8 cellular contexts compared by ENCODE assay signal in the genomic region with DNA sequence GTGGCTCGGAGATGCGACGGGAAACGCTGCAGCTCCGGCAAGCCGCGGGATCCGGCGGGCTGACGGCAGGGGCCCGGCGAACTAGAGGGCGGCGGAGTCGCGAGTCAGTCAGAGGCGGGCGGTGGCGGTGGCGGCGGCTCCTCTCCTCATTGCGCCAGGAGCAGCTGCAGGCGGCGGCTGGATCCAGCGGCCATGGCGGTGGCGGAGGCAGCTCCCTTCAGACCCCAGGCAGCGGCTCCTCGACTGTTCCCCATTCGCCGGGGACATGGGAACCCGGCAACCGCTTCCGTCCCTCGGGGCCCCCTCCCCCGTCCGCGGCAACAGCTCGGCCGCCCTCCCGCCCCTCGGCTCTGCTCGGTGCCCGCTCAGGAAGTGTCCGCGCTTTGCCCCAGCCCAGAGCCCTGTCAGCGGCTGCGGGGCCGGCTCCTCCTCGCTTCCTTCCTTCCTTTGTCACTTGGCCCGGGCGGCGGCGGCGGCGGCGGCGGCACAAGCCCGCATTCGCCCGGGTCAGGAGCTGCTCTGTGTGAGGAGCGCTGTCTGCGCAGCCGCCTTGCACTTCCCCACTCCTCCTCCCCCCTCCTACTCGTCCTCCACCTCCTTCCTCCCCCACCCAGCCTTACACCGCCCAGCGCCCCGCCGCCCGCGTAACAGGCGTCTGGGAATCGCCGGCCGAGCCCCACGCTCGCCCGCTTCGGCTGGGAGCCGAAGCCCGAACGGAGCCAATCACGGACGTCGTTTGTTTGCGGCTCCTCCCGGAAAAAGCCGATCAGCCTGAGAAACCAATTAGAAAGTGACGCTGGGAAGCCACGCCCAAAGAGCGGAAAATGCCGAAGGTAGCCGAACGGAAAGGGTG. TPM values are rescaled to one million over a fixed set of nuclear protein-coding genes. Genes with fewer than 3 reads are reported as not detected.
A peak's percentile ranks its signal among the peaks of the same experiment; 100 is the strongest.
DNase-seq lines count a peak whose midpoint lies in the region; ATAC-seq and TF ChIP-seq lines count a peak whose summit lies in the region.

A gene (minus strand): TSS at position 525 of the 853 bp plus-strand sequence. CDS start 1,013 bp downstream, outside the sequence.

- no peaks in the 10 kb centered on the region for H3K9me3 ChIP-seq in right lobe of liver

- H3K4me3 ChIP-seq in right lobe of liver = peak within 1 kb of the TSS; percentile 79 to 82 (median 79)

- POLR2A ChIA-PET in activated CD4-positive, alpha-beta T cell treated with anti-CD3 and anti-CD28 coated beads, Interleukin-2, amount 10 ng/mL, durations not matched to agents 7 days and 5 days (lab: Charles Lee) = interaction anchor here (0.5 to 1.0 kb wide), 2 partner anchors 53 to 175 kb away, joined by 4 to 11 read pairs; no protein-coding TSS in a partner anchor

- CTCF ChIA-PET in activated CD4-positive, alpha-beta T cell treated with anti-CD3 and anti-CD28 coated beads, Interleukin-2, amount 10 ng/mL, durations not matched to agents 7 days and 5 days (lab: Charles Lee) = interaction anchor here (1.0 to 1.9 kb wide), 2 partner anchors 286 to 323 kb away, joined by 3 to 6 read pairs; no protein-coding TSS in a partner anchor

- DNase-seq in NCI-H2081 (lab: John Stamatoyannopoulos, UW) (peak; percentile 82 to 100), NCI-H2081 treated with DMSO at 0.1 percent for 48 hours (lab: John Stamatoyannopoulos, UW) (no peak), NCI-H2171 treated with DMSO at 0.1 percent for 48 hours (lab: John Stamatoyannopoulos, UW) (peak; percentile 89), dedifferentiated amniotic fluid mesenchymal stem cell (ENCODE audit: extremely low spot score) (peak; percentile 59), right lobe of liver (peak; percentile 83 to 98 (median 86))
- peak; percentile 78 for DNase-seq in activated CD4-positive, alpha-beta T cell treated with anti-CD3 and anti-CD28 coated beads, Interleukin-2, amount 10 ng/mL, durations not matched to agents 7 days and 5 days
- DNase-seq in stimulated activated CD4-positive, alpha-beta T cell treated with anti-CD3 and anti-CD28 coated beads, TNF-alpha, amount 100 ng/mL, for 24 hours (ENCODE audit: low read depth in 3 of 3) = peak; percentile 50 to 99 (median 98)

- H3K4me3 Mint-ChIP-seq in activated CD4-positive, alpha-beta T cell treated with anti-CD3 and anti-CD28 coated beads, Interleukin-2, amount 10 ng/mL, durations not matched to agents 7 days and 5 days = no peak within 1 kb of the TSS

- peaks cover 15% of the 10 kb centered on the region for H3K36me3 Mint-ChIP-seq in activated CD4-positive, alpha-beta T cell treated with anti-CD3 and anti-CD28 coated beads, Interleukin-2, amount 10 ng/mL, durations not matched to agents 7 days and 5 days (ENCODE audit: low read depth)

- no peaks in the 10 kb centered on the region for H3K36me3 ChIP-seq in right lobe of liver

- WGBS in right lobe of liver (ENCODE audit: insufficient coverage, low coverage, low lambda C conversion rate, missing lambda C conversion rate) = 0% methylated on average over 29 of the region's 94 CpGs

- no peaks in the 10 kb centered on the region for H3K9me3 Mint-ChIP-seq in activated CD4-positive, alpha-beta T cell treated with anti-CD3 and anti-CD28 coated beads, Interleukin-2, amount 10 ng/mL, durations not matched to agents 7 days and 5 days

- H3K4me1 Mint-ChIP-seq in activated CD4-positive, alpha-beta T cell treated with anti-CD3 and anti-CD28 coated beads, Interleukin-2, amount 10 ng/mL, durations not matched to agents 7 days and 5 days = peaks cover 25% of the 10 kb centered on the region

- H3K27ac Mint-ChIP-seq in activated CD4-positive, alpha-beta T cell treated with anti-CD3 and anti-CD28 coated beads, Interleukin-2, amount 10 ng/mL, durations not matched to agents 7 days and 5 days = no peak within 1 kb of the TSS

- peak within 1 kb of the TSS; percentile 99 to 100 (median 100) for H3K27ac ChIP-seq in right lobe of liver

- TF ChIP-seq CTCF in right lobe of liver (IDR thresholded peaks at IDR 0.05) = no peak

- peaks cover 0 to 28% (median 9%) of the 10 kb centered on the region in 4 donors for H3K4me1 ChIP-seq in right lobe of liver

- no peaks in the 10 kb centered on the region for H3K27me3 ChIP-seq in right lobe of liver

- H3K27me3 Mint-ChIP-seq in activated CD4-positive, alpha-beta T cell treated with anti-CD3 and anti-CD28 coated beads, Interleukin-2, amount 10 ng/mL, durations not matched to agents 7 days and 5 days = no peaks in the 10 kb centered on the region

- ATAC-seq in HG02943 (IDR thresholded peaks at IDR 0.05; ENCODE audit: low read depth, unreplicated experiment) (peak; percentile 8), right lobe of liver (peak; percentile 70 to 86 (median 76))

- intact Hi-C loops in right lobe of liver (cut with DNase I) = no loop called here

- TF ChIP-seq POLR2A in right lobe of liver (IDR thresholded peaks at IDR 0.05) = peak; percentile 93

RNA-seq across cellular contexts. Expression of the gene that starts here (rescaled TPM):
- total RNA-seq in activated CD4-positive, alpha-beta T cell treated with anti-CD3 and anti-CD28 coated beads, Interleukin-2, amount 10 ng/mL, durations not matched to agents 7 days and 5 days = 10 to 100 TPM; 38.3 to 39.5 TPM
- total RNA-seq in right lobe of liver = 10 to 100 TPM; 14.4 to 19.4 (median 18.4) TPM
